25 cellular contexts compared by ENCODE assay signal in genomic region chr11:521179-521688, GRCh38. TPM values are rescaled to one million over a fixed set of nuclear protein-coding genes. Genes with fewer than 3 reads are reported as not detected.
"Had no signal": no experiment of that assay in that cellular context is flagged by ENCODE, and none has a peak within 500 bp of the region (broad histone marks: within the 10 kb centered on the region; RNA-seq: fewer than 3 reads in every experiment).

No MANE protein-coding gene starts in this region.

- H3K27me3 ChIP-seq: ascending aorta, body of pancreas had no signal

- H3K9me3 ChIP-seq: ascending aorta, body of pancreas had no signal

- FAIRE-seq: bronchial epithelial cell, RCC 7860 had no signal

- H3K4me2 ChIP-seq: SK-N-SH had no signal

- H3K27ac ChIP-seq: ascending aorta, body of pancreas had no signal

- H3K36me3 ChIP-seq: ascending aorta had no signal

- H3K4me3 ChIP-seq: ascending aorta, body of pancreas had no signal

- H3K9ac ChIP-seq: SK-N-SH had no signal

- DNase-seq: activated CD4-positive, alpha-beta T cell treated with anti-CD3 and anti-CD28 coated beads, Interleukin-2, amount 50 U/mL, for 4 hours; activated CD4-positive, CD25-positive, alpha-beta regulatory T cell treated with anti-CD3 and anti-CD28 coated beads, Interleukin-2, amount 50 U/mL, for 72 hours; activated CD8-positive, alpha-beta memory T cell treated with anti-CD3 and anti-CD28 coated beads, Interleukin-2, amount 50 U/mL, for 48 hours; activated naive CD4-positive, alpha-beta T cell; activated naive CD8-positive, alpha-beta T cell treated with anti-CD3 and anti-CD28 coated beads, Interleukin-2, amount 50 U/mL, for 24 hours; activated T-cell treated with anti-CD3 and anti-CD28 coated beads, Interleukin-2, amount 50 U/mL, for 1 hour; amniotic stem cell; central memory CD4-positive, alpha-beta T cell; KG1; MV-4-11; NCI-H1105; NCI-H1436; NCI-H187; NCI-H2081; NCI-H510A treated with DMSO at 0.1 percent for 48 hours; PC-3; SK-N-SH; T-helper 9 cell had no signal

- ATAC-seq: activated CD8-positive, alpha-beta T cell treated with anti-CD3 and anti-CD28 coated beads, Interleukin-2, amount 10 ng/mL, durations not matched to agents 7 days and 5 days; activated naive CD8-positive, alpha-beta T cell treated with anti-CD3 and anti-CD28 coated beads, Interleukin-2, amount 50 U/mL, for 24 hours; body of pancreas; PC-3; Right ventricle myocardium inferior; WTC11 had no signal

RNA-seq across cellular contexts. Expression of gene LRRC56, which starts 16.1 kb away (rescaled TPM):
- total RNA-seq: ascending aorta had no signal
